ENCODE assay signal across 14 cellular contexts in the genomic region with DNA sequence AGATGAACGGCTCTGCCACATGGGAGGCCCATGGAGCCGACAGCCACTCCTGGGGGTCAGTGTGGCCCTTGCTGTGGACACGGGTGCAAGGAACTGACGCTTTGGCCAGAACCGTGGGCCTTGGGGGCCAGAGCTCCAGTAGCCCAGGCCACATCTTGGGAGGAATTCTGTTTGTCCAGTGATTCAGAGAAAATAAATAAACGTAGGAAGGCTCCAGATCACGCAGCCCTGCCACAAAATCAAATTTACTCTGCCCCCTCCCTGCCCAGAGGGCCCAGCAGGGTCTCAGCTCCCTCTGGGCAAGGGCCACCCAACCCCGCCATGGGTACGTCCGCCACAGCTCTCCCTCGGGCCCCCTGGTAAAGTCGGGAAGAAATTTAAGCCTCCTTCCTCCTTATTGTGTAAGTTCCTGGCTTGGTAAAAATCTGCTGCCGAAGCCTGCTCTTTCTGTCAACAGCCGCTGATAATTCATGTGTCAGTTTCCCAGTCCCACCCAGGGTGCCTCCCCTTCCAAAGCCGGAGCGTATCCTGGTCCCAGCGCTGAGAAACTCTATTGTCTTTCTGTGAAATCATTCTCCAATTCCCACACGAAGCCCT. TPM values are rescaled to one million over a fixed set of nuclear protein-coding genes. Genes with fewer than 3 reads are reported as not detected.
DNase-seq lines count a peak whose midpoint lies in the region; ATAC-seq and TF ChIP-seq lines count a peak whose summit lies in the region.
"Had no signal": no experiment of that assay in that cellular context is flagged by ENCODE, and none has a peak within 500 bp of the region (broad histone marks: within the 10 kb centered on the region; RNA-seq: fewer than 3 reads in every experiment).

No MANE protein-coding gene starts in this region.

- no peak overlapping the region for H3K9ac ChIP-seq in mesendoderm (ENCODE audit: low read length)

- H3K4me1 ChIP-seq in upper lobe of right lung (no peaks in the 10 kb centered on the region), mesendoderm (ENCODE audit: control insufficient read depth, low read depth, low read length) (no peaks in the 10 kb centered on the region)
- H3K4me1 ChIP-seq: foreskin keratinocyte had no signal

- no peaks in the 10 kb centered on the region for H3K27me3 ChIP-seq in upper lobe of right lung
- H3K27me3 ChIP-seq in mesendoderm (ENCODE audit: insufficient read depth, low read length, poor library complexity): no peaks in the 10 kb centered on the region
- H3K27me3 ChIP-seq: foreskin keratinocyte had no signal

- H3K56ac ChIP-seq in mesendoderm (ENCODE audit: low read length): no peak overlapping the region

- H3K9me3 ChIP-seq in upper lobe of right lung: no peaks in the 10 kb centered on the region
- H3K9me3 ChIP-seq: spleen had no signal

- TF ChIP-seq CTCF in astrocyte of the spinal cord (IDR thresholded peaks at IDR 0.05; ENCODE audit: low read depth, low read length): no peak
- TF ChIP-seq CTCF in upper lobe of right lung (IDR thresholded peaks at IDR 0.05): no peak

- no peaks in the 10 kb centered on the region for H3K79me1 ChIP-seq in mesendoderm (ENCODE audit: low read length)

- no peak overlapping the region for H3K4ac ChIP-seq in mesendoderm (ENCODE audit: low read depth, low read length)

- no peak overlapping the region for H2BK120ac ChIP-seq in mesendoderm (ENCODE audit: low read depth, low read length)

- no peak overlapping the region for H3K4me3 ChIP-seq in astrocyte of the spinal cord (ENCODE audit: low read depth, low read length)
- no peak overlapping the region for H3K4me3 ChIP-seq in upper lobe of right lung
- no peak overlapping the region for H3K4me3 ChIP-seq in mesendoderm (ENCODE audit: low read length)
- H3K4me3 ChIP-seq: GM12878, spleen had no signal

- no peak overlapping the region for H2AK5ac ChIP-seq in mesendoderm (ENCODE audit: low read length)

- H2BK15ac ChIP-seq in mesendoderm (replicated peaks; ENCODE audit: low read depth): no peak overlapping the region

- no peak overlapping the region for H4K5ac ChIP-seq in mesendoderm (ENCODE audit: low read length)

- no peak overlapping the region for H2BK5ac ChIP-seq in mesendoderm (ENCODE audit: low read length)

- H3K27ac ChIP-seq in upper lobe of right lung: no peak overlapping the region
- no peak overlapping the region for H3K27ac ChIP-seq in mesendoderm (ENCODE audit: low read depth, low read length)
- H3K27ac ChIP-seq: foreskin keratinocyte, spleen had no signal

- intact Hi-C loops in Right ventricle myocardium superior (cut with DNase I): no loop called here
- intact Hi-C loops in Right ventricle myocardium inferior (cut with DNase I): no loop called here
- intact Hi-C loops in upper lobe of right lung (cut with DNase I): no loop called here

- WGBS in mesendoderm (ENCODE audit: extremely low coverage, insufficient coverage, low lambda C conversion rate): no CpG with 5 or more reads among the region's 18 CpGs

- H4K8ac ChIP-seq in mesendoderm (ENCODE audit: low read depth, low read length): no peak overlapping the region

- H3K36me3 ChIP-seq in upper lobe of right lung: no peaks in the 10 kb centered on the region
- H3K36me3 ChIP-seq in mesendoderm (ENCODE audit: control insufficient read depth, insufficient read depth, low read length): no peaks in the 10 kb centered on the region
- H3K36me3 ChIP-seq: spleen had no signal

- peak; percentile 40 for DNase-seq in Right ventricle myocardium superior
- DNase-seq in Right ventricle myocardium inferior (ENCODE audit: missing footprints): no peak
- DNase-seq in astrocyte of the spinal cord (ENCODE audit: low read depth, low spot score): peak; percentile 48
- peak; percentile 25 for DNase-seq in left kidney (ENCODE audit: low read depth, low spot score)
- peak; percentile 47 for DNase-seq in upper lobe of right lung
- no peak for DNase-seq in NCI-H1105 (lab: John Stamatoyannopoulos, UW)
- DNase-seq in pons (ENCODE audit: low spot score): no peak
- no peak for DNase-seq in mesendoderm
- DNase-seq: CD4-positive, alpha-beta T cell; foreskin keratinocyte; NCI-H2227 treated with DMSO at 0.1 percent for 48 hours had no signal

- H3K23ac ChIP-seq in mesendoderm (ENCODE audit: low read length): no peak overlapping the region

- H3K4me2 ChIP-seq in mesendoderm (ENCODE audit: low read length): no peak overlapping the region

- no peaks in the 10 kb centered on the region for H3K79me2 ChIP-seq in mesendoderm (ENCODE audit: control insufficient read depth, insufficient read depth, low read length)

- H3K18ac ChIP-seq in mesendoderm (ENCODE audit: low read length): no peak overlapping the region

- ATAC-seq in Right ventricle myocardium superior (ENCODE audit: poor library complexity): no peak
- ATAC-seq in Right ventricle myocardium inferior: no peak
- no peak for ATAC-seq in upper lobe of right lung
- ATAC-seq: foreskin keratinocyte had no signal

- in situ Hi-C loops in astrocyte of the spinal cord (cut with HindIII; ENCODE audit: low sequenced_read_pairs): no loop called here

RNA-seq across cellular contexts. Expression of a gene that starts 6.9 kb away (rescaled TPM):
- total RNA-seq in Right ventricle myocardium superior: not detected
- total RNA-seq in Right ventricle myocardium inferior: not detected
- not detected for total RNA-seq in upper lobe of right lung
- polyA plus RNA-seq in mesendoderm (2013, experiment 1 of 2): not detected
- polyA plus RNA-seq in mesendoderm (2013, experiment 2 of 2): not detected
- total RNA-seq: aorta; CD4-positive, alpha-beta T cell; foreskin keratinocyte; GM12878; spleen had no signal
- polyA plus RNA-seq: foreskin keratinocyte had no signal

Comparison
In these comparisons a context has a peak if more than half of its experiments do, and no peak if none do; other contexts are left out.
1. DNase-seq: peak in Right ventricle myocardium superior (single experiment), astrocyte of the spinal cord (single experiment), left kidney (single experiment) and upper lobe of right lung (single experiment); none in Right ventricle myocardium inferior (single experiment), NCI-H1105 (single experiment), pons (single experiment) and mesendoderm (single experiment).